Comparison of ENCODE assay signal across 22 cellular contexts in genomic region chr22:17598318-17598717, GRCh38. TPM values are rescaled to one million over a fixed set of nuclear protein-coding genes. Genes with fewer than 3 reads are reported as not detected.
"Had no signal": no experiment of that assay in that cellular context is flagged by ENCODE, and none has a peak within 500 bp of the region (broad histone marks: within the 10 kb centered on the region; RNA-seq: fewer than 3 reads in every experiment).

No MANE protein-coding gene starts in this region.

- DNase-seq: cerebellar nuclear complex; colonic mucosa; dermis blood vessel endothelial cell; endodermal cell; foreskin melanocyte; head of caudate nucleus; left cardiac atrium; left ventricle myocardium inferior; lower lobe of right lung; mesenchymal stem cell; midbrain; naive thymus-derived CD4-positive, alpha-beta T cell; nephron progenitor cell; psoas muscle; stimulated activated CD4-positive, alpha-beta T cell treated with anti-CD3 and anti-CD28 coated beads, Interleukin-12 subunit alpha, Interleukin-12 subunit beta, amount 100 ng/mL, for 4 hours; stimulated activated naive CD8-positive, alpha-beta T cell treated with anti-CD3 and anti-CD28 coated beads, Interleukin-15, Interleukin-2, amounts not matched to agents 100 U/mL and 50 U/mL, for 24 hours; tibial artery had no signal

- H3K9me3 ChIP-seq: colonic mucosa, left ventricle myocardium inferior, lower lobe of right lung, psoas muscle, tibial artery, upper lobe of right lung had no signal

- H3K4me1 ChIP-seq: colonic mucosa, lower lobe of right lung, parathyroid adenoma, psoas muscle, tibial artery, upper lobe of right lung had no signal

- H3K27ac Mint-ChIP-seq: endodermal cell, nephron progenitor cell had no signal

- H3K4me3 Mint-ChIP-seq: endodermal cell, nephron progenitor cell had no signal

- H3K4me1 Mint-ChIP-seq: endodermal cell had no signal

- H3K27me3 ChIP-seq: colonic mucosa, hepatocyte, tibial artery, upper lobe of right lung had no signal

- H3K27me3 Mint-ChIP-seq: naive thymus-derived CD4-positive, alpha-beta T cell had no signal

- H3K4me3 ChIP-seq: colonic mucosa, hepatocyte, left ventricle myocardium inferior, lower lobe of right lung, psoas muscle, skin epidermis, tibial artery, upper lobe of right lung had no signal

- H3K27ac ChIP-seq: colonic mucosa, left ventricle myocardium inferior, lower lobe of right lung, parathyroid adenoma, psoas muscle, skin epidermis, tibial artery, upper lobe of right lung had no signal

- H3K9ac ChIP-seq: parathyroid adenoma had no signal

- ATAC-seq: left cardiac atrium; lower lobe of right lung; naive thymus-derived CD4-positive, alpha-beta T cell; psoas muscle; sciatic nerve; stimulated activated naive CD8-positive, alpha-beta T cell treated with anti-CD3 and anti-CD28 coated beads, Interleukin-15, Interleukin-2, amounts not matched to agents 100 U/mL and 50 U/mL, for 24 hours; upper lobe of right lung had no signal

RNA-seq across cellular contexts. Expression of gene SLC25A18, which starts 35.0 kb away (rescaled TPM):
- total RNA-seq: colonic mucosa; dermis blood vessel endothelial cell; naive thymus-derived CD4-positive, alpha-beta T cell had no signal
